In the genomic region with DNA sequence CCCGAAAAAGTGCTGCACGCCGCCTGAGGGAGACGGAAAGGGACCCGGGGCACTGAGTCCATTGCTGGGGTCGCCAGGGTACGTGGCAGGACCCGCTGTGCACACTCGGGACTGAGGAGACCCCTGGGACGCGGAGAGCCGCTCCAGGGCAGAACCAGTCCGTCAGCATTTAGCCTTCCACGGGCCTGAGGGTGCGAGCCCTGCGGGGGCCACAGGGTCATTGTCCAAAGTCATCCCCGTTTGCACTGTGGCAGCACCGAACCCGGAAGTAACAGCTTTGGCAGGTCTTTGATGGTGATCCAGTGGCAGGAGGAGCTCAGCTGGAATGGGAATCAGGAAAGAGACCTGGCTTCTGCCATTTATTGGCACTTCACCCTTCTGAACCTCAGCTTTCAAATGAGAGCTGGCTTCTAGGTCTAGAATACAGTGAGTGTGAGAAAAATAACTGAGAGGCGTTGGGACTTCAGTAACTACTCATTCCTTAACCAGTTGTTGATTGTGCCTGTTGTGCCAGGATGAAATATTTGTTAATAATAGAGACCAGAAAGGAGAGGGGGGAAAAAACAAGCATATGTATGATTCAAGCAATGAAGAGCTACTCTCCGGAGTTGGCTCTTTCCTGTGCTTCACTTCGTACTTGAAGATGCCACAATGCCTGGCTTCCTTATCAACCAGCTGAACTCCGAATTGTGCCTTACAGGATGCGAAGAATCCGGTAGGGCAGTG, we compare ENCODE assay signal across 1 cellular context.
TF ChIP-seq lines count a peak whose summit lies in the region.

No MANE protein-coding gene starts in this region.

TF ChIP-seq in HepG2, 621 proteins besides CTCF, POLR2A, EP300 and RAD21 (continued from another document and continues in another):
- TF ChIP-seq, protein P1, sequence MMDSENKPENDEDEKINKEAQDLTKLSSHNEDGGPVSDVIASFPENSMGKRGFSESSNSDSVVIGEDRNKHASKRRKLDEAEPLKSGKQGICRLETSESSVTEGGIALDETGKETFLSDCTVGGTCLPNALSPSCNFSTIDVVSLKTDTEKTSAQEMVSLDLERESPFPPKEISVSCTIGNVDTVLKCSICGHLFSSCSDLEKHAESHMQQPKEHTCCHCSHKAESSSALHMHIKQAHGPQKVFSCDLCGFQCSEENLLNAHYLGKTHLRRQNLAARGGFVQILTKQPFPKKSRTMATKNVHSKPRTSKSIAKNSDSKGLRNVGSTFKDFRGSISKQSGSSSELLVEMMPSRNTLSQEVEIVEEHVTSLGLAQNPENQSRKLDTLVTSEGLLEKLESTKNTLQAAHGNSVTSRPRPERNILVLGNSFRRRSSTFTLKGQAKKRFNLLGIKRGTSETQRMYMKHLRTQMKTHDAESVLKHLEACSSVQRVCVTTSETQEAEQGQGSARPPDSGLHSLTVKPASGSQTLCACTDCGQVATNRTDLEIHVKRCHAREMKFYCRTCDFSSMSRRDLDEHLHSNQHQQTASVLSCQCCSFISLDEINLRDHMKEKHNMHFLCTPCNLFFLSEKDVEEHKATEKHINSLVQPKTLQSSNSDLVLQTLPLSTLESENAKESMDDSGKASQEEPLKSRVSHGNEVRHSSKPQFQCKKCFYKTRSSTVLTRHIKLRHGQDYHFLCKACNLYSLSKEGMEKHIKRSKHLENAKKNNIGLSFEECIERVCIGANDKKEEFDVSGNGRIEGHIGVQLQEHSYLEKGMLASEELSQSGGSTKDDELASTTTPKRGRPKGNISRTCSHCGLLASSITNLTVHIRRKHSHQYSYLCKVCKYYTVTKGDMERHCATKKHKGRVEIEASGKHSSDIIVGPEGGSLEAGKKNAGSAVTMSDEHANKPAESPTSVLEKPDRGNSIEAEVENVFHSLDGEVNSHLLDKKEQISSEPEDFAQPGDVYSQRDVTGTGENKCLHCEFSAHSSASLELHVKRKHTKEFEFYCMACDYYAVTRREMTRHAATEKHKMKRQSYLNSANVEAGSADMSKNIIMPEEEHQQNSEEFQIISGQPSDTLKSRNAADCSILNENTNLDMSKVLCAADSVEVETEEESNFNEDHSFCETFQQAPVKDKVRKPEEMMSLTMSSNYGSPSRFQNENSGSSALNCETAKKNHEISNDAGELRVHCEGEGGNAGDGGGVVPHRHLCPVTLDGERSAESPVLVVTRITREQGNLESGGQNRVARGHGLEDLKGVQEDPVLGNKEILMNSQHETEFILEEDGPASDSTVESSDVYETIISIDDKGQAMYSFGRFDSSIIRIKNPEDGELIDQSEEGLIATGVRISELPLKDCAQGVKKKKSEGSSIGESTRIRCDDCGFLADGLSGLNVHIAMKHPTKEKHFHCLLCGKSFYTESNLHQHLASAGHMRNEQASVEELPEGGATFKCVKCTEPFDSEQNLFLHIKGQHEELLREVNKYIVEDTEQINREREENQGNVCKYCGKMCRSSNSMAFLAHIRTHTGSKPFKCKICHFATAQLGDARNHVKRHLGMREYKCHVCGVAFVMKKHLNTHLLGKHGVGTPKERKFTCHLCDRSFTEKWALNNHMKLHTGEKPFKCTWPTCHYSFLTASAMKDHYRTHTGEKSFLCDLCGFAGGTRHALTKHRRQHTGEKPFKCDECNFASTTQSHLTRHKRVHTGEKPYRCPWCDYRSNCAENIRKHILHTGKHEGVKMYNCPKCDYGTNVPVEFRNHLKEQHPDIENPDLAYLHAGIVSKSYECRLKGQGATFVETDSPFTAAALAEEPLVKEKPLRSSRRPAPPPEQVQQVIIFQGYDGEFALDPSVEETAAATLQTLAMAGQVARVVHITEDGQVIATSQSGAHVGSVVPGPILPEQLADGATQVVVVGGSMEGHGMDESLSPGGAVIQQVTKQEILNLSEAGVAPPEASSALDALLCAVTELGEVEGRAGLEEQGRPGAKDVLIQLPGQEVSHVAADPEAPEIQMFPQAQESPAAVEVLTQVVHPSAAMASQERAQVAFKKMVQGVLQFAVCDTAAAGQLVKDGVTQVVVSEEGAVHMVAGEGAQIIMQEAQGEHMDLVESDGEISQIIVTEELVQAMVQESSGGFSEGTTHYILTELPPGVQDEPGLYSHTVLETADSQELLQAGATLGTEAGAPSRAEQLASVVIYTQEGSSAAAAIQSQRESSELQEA (CRISPR knock-in tag; IDR thresholded peaks at IDR 0.05; ENCODE audit: not compliant biosample characterization): no peak
- TF ChIP-seq ASH2L (IDR thresholded peaks at IDR 0.05; ENCODE audit: insufficient read length, low read depth, low read length) (no peak), ZNF143 (CRISPR knock-in tag; IDR thresholded peaks at IDR 0.05) (no peak), TGIF2 (CRISPR knock-in tag; IDR thresholded peaks at IDR 0.05) (peak; percentile 95), MIXL1 (CRISPR knock-in tag; IDR thresholded peaks at IDR 0.05) (0 out of 2 replicates have a peak, but pooled peaks have one; percentile 31), ZNF724P (CRISPR knock-in tag; IDR thresholded peaks at IDR 0.05; ENCODE audit: borderline replicate concordance) (no peak), ZNF30 (CRISPR knock-in tag; IDR thresholded peaks at IDR 0.05) (no peak), ATRX (CRISPR knock-in tag; IDR thresholded peaks at IDR 0.05; ENCODE audit: borderline replicate concordance) (no peak), ZNF224 (CRISPR knock-in tag; IDR thresholded peaks at IDR 0.05) (no peak), NFE2 (CRISPR knock-in tag; IDR thresholded peaks at IDR 0.05) (no peak), ZNF333 (CRISPR knock-in tag; IDR thresholded peaks at IDR 0.05; ENCODE audit: borderline replicate concordance) (no peak), ZNF296 (CRISPR knock-in tag; conservative IDR thresholded peaks at IDR 0.05) (no peak), CENPT (CRISPR knock-in tag; IDR thresholded peaks at IDR 0.05; ENCODE audit: low read depth) (no peak), DPF2 (CRISPR knock-in tag; IDR thresholded peaks at IDR 0.05; ENCODE audit: borderline replicate concordance, low read depth) (peak; percentile 24; the same call in 1 of the 2 replicates), SRSF4 (IDR thresholded peaks at IDR 0.05; ENCODE audit: low read depth, low read length, poor library complexity, severe bottlenecking) (no peak), TAF15 (IDR thresholded peaks at IDR 0.05; ENCODE audit: low read depth, low read length, poor library complexity, severe bottlenecking) (no peak), DMAP1 (CRISPR knock-in tag; IDR thresholded peaks at IDR 0.05) (peak; percentile 60; the same call in 1 of the 2 replicates), ZIK1 (CRISPR knock-in tag; IDR thresholded peaks at IDR 0.05; ENCODE audit: borderline replicate concordance, low read depth) (no peak), KMT2B (CRISPR knock-in tag; IDR thresholded peaks at IDR 0.05) (0 out of 2 replicates have a peak, but pooled peaks have one; percentile 15), POLR2G (IDR thresholded peaks at IDR 0.05; ENCODE audit: low read depth, low read length) (peak; percentile 70), SP4 (CRISPR knock-in tag; IDR thresholded peaks at IDR 0.05) (no peak), SMYD3 (CRISPR knock-in tag; IDR thresholded peaks at IDR 0.05) (0 out of 2 replicates have a peak, but pooled peaks have one; percentile 24), KLF16 (CRISPR knock-in tag; IDR thresholded peaks at IDR 0.05) (no peak), ZBTB7A (CRISPR knock-in tag; IDR thresholded peaks at IDR 0.05) (peak; percentile 45; the same call in 1 of the 2 replicates), TCF7 (IDR thresholded peaks at IDR 0.05; ENCODE audit: low read depth) (peak; percentile 36; the same call in 1 of the 2 replicates), ZKSCAN5 (CRISPR knock-in tag; IDR thresholded peaks at IDR 0.05) (no peak), NFE2L2 (IDR thresholded peaks at IDR 0.05; ENCODE audit: low read length) (no peak), ZNF564 (CRISPR knock-in tag; IDR thresholded peaks at IDR 0.05) (no peak), REL (CRISPR knock-in tag; conservative IDR thresholded peaks at IDR 0.05) (peak; percentile 90), ZNF790 (CRISPR knock-in tag; IDR thresholded peaks at IDR 0.05; ENCODE audit: borderline replicate concordance) (no peak), FOXA1 (IDR thresholded peaks at IDR 0.05) (no peak), FOXA1 (CRISPR knock-in tag; IDR thresholded peaks at IDR 0.05) (peak; percentile 10; the same call in 1 of the 2 replicates), ZNF883 (CRISPR knock-in tag; IDR thresholded peaks at IDR 0.05; ENCODE audit: not compliant biosample characterization) (no peak), TOE1 (CRISPR knock-in tag; IDR thresholded peaks at IDR 0.05) (no peak), HMG20B (CRISPR knock-in tag; conservative IDR thresholded peaks at IDR 0.05) (no peak), GATAD1 (CRISPR knock-in tag; IDR thresholded peaks at IDR 0.05) (no peak; the same call in 1 of the 2 replicates)
- TF ChIP-seq, protein P2, sequence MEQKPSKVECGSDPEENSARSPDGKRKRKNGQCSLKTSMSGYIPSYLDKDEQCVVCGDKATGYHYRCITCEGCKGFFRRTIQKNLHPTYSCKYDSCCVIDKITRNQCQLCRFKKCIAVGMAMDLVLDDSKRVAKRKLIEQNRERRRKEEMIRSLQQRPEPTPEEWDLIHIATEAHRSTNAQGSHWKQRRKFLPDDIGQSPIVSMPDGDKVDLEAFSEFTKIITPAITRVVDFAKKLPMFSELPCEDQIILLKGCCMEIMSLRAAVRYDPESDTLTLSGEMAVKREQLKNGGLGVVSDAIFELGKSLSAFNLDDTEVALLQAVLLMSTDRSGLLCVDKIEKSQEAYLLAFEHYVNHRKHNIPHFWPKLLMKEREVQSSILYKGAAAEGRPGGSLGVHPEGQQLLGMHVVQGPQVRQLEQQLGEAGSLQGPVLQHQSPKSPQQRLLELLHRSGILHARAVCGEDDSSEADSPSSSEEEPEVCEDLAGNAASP (CRISPR knock-in tag; IDR thresholded peaks at IDR 0.05; ENCODE audit: borderline replicate concordance): no peak
- TF ChIP-seq, protein P3, sequence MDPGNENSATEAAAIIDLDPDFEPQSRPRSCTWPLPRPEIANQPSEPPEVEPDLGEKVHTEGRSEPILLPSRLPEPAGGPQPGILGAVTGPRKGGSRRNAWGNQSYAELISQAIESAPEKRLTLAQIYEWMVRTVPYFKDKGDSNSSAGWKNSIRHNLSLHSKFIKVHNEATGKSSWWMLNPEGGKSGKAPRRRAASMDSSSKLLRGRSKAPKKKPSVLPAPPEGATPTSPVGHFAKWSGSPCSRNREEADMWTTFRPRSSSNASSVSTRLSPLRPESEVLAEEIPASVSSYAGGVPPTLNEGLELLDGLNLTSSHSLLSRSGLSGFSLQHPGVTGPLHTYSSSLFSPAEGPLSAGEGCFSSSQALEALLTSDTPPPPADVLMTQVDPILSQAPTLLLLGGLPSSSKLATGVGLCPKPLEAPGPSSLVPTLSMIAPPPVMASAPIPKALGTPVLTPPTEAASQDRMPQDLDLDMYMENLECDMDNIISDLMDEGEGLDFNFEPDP (CRISPR knock-in tag; conservative IDR thresholded peaks at IDR 0.05): no peak
- TF ChIP-seq, protein P4, sequence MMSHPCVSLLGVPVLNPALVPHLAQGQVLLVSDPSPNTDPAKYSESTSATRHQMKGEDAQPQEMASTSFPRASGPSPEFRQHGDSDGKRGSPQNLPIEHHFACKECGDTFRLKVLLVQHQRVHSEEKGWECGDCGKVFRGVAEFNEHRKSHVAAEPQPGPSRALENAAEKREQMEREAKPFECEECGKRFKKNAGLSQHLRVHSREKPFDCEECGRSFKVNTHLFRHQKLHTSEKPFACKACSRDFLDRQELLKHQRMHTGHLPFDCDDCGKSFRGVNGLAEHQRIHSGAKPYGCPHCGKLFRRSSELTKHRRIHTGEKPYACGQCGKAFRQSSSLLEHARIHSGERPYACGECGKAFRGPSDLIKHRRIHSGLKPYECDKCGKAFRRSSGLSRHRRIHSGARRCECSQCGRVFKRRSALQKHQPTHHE (CRISPR knock-in tag; IDR thresholded peaks at IDR 0.05; ENCODE audit: borderline replicate concordance): no peak
- TF ChIP-seq, protein P5, sequence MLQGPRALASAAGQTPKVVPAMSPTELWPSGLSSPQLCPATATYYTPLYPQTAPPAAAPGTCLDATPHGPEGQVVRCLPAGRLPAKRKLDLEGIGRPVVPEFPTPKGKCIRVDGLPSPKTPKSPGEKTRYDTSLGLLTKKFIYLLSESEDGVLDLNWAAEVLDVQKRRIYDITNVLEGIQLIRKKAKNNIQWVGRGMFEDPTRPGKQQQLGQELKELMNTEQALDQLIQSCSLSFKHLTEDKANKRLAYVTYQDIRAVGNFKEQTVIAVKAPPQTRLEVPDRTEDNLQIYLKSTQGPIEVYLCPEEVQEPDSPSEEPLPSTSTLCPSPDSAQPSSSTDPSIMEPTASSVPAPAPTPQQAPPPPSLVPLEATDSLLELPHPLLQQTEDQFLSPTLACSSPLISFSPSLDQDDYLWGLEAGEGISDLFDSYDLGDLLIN (CRISPR knock-in tag; IDR thresholded peaks at IDR 0.05; ENCODE audit: borderline replicate concordance): no peak
- TF ChIP-seq, protein P6, sequence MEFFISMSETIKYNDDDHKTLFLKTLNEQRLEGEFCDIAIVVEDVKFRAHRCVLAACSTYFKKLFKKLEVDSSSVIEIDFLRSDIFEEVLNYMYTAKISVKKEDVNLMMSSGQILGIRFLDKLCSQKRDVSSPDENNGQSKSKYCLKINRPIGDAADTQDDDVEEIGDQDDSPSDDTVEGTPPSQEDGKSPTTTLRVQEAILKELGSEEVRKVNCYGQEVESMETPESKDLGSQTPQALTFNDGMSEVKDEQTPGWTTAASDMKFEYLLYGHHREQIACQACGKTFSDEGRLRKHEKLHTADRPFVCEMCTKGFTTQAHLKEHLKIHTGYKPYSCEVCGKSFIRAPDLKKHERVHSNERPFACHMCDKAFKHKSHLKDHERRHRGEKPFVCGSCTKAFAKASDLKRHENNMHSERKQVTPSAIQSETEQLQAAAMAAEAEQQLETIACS (CRISPR knock-in tag; IDR thresholded peaks at IDR 0.05): no peak
- TF ChIP-seq, protein P7, sequence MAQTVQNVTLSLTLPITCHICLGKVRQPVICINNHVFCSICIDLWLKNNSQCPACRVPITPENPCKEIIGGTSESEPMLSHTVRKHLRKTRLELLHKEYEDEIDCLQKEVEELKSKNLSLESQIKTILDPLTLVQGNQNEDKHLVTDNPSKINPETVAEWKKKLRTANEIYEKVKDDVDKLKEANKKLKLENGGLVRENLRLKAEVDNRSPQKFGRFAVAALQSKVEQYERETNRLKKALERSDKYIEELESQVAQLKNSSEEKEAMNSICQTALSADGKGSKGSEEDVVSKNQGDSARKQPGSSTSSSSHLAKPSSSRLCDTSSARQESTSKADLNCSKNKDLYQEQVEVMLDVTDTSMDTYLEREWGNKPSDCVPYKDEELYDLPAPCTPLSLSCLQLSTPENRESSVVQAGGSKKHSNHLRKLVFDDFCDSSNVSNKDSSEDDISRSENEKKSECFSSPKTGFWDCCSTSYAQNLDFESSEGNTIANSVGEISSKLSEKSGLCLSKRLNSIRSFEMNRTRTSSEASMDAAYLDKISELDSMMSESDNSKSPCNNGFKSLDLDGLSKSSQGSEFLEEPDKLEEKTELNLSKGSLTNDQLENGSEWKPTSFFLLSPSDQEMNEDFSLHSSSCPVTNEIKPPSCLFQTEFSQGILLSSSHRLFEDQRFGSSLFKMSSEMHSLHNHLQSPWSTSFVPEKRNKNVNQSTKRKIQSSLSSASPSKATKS (CRISPR knock-in tag; IDR thresholded peaks at IDR 0.05): no peak
- TF ChIP-seq, protein P8, sequence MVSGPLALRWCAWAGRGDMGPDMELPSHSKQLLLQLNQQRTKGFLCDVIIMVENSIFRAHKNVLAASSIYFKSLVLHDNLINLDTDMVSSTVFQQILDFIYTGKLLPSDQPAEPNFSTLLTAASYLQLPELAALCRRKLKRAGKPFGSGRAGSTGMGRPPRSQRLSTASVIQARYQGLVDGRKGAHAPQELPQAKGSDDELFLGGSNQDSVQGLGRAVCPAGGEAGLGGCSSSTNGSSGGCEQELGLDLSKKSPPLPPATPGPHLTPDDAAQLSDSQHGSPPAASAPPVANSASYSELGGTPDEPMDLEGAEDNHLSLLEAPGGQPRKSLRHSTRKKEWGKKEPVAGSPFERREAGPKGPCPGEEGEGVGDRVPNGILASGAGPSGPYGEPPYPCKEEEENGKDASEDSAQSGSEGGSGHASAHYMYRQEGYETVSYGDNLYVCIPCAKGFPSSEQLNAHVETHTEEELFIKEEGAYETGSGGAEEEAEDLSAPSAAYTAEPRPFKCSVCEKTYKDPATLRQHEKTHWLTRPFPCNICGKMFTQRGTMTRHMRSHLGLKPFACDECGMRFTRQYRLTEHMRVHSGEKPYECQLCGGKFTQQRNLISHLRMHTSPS (CRISPR knock-in tag; IDR thresholded peaks at IDR 0.05; ENCODE audit: low read depth): peak; percentile 54; the same call in 1 of the 2 replicates
